In genomic region chr1:68227598-68227997, GRCh38 we compare ENCODE assay signal across 1 cellular context.
TF ChIP-seq lines count a peak whose summit lies in the region.

No MANE protein-coding gene starts in this region.

TF ChIP-seq in SK-N-SH, 30 proteins besides CTCF, POLR2A, EP300 and RAD21 (continued from another document):
- TF ChIP-seq REST (IDR thresholded peaks at IDR 0.05; ENCODE audit: low read depth, low read length) (no peak), RFX5 (IDR thresholded peaks at IDR 0.05; ENCODE audit: low read length) (no peak), RCOR1 (IDR thresholded peaks at IDR 0.05; ENCODE audit: low read length) (no peak), PBX3 (IDR thresholded peaks at IDR 0.05) (no peak), MXI1 (IDR thresholded peaks at IDR 0.05; ENCODE audit: low read depth, low read length) (no peak), SMC3 (IDR thresholded peaks at IDR 0.05; ENCODE audit: low read depth, low read length) (no peak), USF1 (IDR thresholded peaks at IDR 0.05; ENCODE audit: borderline replicate concordance, low read depth) (no peak), SIN3A (IDR thresholded peaks at IDR 0.05; ENCODE audit: borderline replicate concordance, low read depth, low read length) (no peak), USF2 (IDR thresholded peaks at IDR 0.05; ENCODE audit: borderline replicate concordance, low read depth, low read length) (no peak), NFIC (IDR thresholded peaks at IDR 0.05; ENCODE audit: borderline replicate concordance) (no peak), EZH2phosphoT487 (IDR thresholded peaks at IDR 0.05; ENCODE audit: borderline replicate concordance, low read depth) (no peak), ELF1 (IDR thresholded peaks at IDR 0.05) (no peak), POLR2AphosphoS5 (IDR thresholded peaks at IDR 0.05; ENCODE audit: low read depth, low read length) (no peak), RXRA (IDR thresholded peaks at IDR 0.05; ENCODE audit: borderline replicate concordance, low read depth) (no peak)
